ENCODE assay signal across 19 cellular contexts in genomic region chr12:21933656-21934055, GRCh38. TPM values are rescaled to one million over a fixed set of nuclear protein-coding genes. Genes with fewer than 3 reads are reported as not detected.
DNase-seq lines count a peak whose midpoint lies in the region; ATAC-seq and TF ChIP-seq lines count a peak whose summit lies in the region.
"Had no signal": no experiment of that assay in that cellular context is flagged by ENCODE, and none has a peak within 500 bp of the region (broad histone marks: within the 10 kb centered on the region; RNA-seq: fewer than 3 reads in every experiment).

No MANE protein-coding gene starts in this region.

- H3K27me3 ChIP-seq in ACC112 (ENCODE audit: insufficient read depth, low read length), result no peaks in the 10 kb centered on the region
- no peaks in the 10 kb centered on the region for H3K27me3 ChIP-seq in gastrocnemius medialis
- H3K27me3 ChIP-seq: BLaER1 treated with 17β-estradiol and CSF1 and Interleukin-3, amounts not matched to agents 10 nM and 100 nM had no signal

- no peak for TF ChIP-seq CTCF in HFFc6 (IDR thresholded peaks at IDR 0.05)
- no peak for TF ChIP-seq CTCF in gastrocnemius medialis (IDR thresholded peaks at IDR 0.05 in 4 of 5, conservative IDR thresholded peaks at IDR 0.05 in 1 of 5)
- no peak for TF ChIP-seq CTCF in mesothelial cell of epicardium (IDR thresholded peaks at IDR 0.05; ENCODE audit: unreplicated experiment)

- H3K4me1 Mint-ChIP-seq in HFFc6 (ENCODE audit: low read depth), result peaks cover 12% of the 10 kb centered on the region; the same call in 1 of the 2 replicates
- no peaks in the 10 kb centered on the region for H3K4me1 Mint-ChIP-seq in mesothelial cell of epicardium
- H3K4me1 Mint-ChIP-seq: B cell, IgD-negative memory B cell had no signal

- no peaks in the 10 kb centered on the region for H3K9me3 ChIP-seq in gastrocnemius medialis
- H3K9me3 ChIP-seq: BLaER1 treated with 17β-estradiol and CSF1 and Interleukin-3, amounts not matched to agents 10 nM and 100 nM had no signal

- H3K36me3 Mint-ChIP-seq in HFFc6 (ENCODE audit: low read depth) (peaks cover 4% of the 10 kb centered on the region; the same call in 1 of the 2 replicates), mesothelial cell of epicardium (no peaks in the 10 kb centered on the region)
- H3K36me3 Mint-ChIP-seq: CD8-positive, alpha-beta T cell; IgD-negative memory B cell had no signal

- H3K36me3 ChIP-seq in ACC112 (ENCODE audit: insufficient read depth, low read length) (no peaks in the 10 kb centered on the region), gastrocnemius medialis (peaks cover 0 to 59% of the 10 kb centered on the region in 2 donors)
- H3K36me3 ChIP-seq: BLaER1 treated with 17β-estradiol and CSF1 and Interleukin-3, amounts not matched to agents 10 nM and 100 nM had no signal

- peak overlapping the region; percentile 92 for H3K27ac ChIP-seq in ACC112 (ENCODE audit: low read depth, low read length)
- H3K27ac ChIP-seq in epithelial cell of prostate, result peak overlapping the region; percentile 54
- peak overlapping the region; percentile 1 to 27 (median 24) for H3K27ac ChIP-seq in gastrocnemius medialis
- H3K27ac ChIP-seq: BLaER1 treated with 17β-estradiol and CSF1 and Interleukin-3, amounts not matched to agents 10 nM and 100 nM had no signal

- DNase-seq in HFFc6 (no peak), epithelial cell of prostate (ENCODE audit: low read depth, low spot score) (no peak), gastrocnemius medialis (no peak), mesothelial cell of epicardium (ENCODE audit: low spot score in 2 of 2, unreplicated experiment in 2 of 2) (no peak), NCI-H82 (lab: John Stamatoyannopoulos, UW) (no peak)
- DNase-seq: 8988T; Calu3; CD8-positive, alpha-beta T cell; DMS79 treated with DMSO at 0.1 percent for 48 hours; GF-D8 had no signal

- H3K9me3 Mint-ChIP-seq in HFFc6 (no peaks in the 10 kb centered on the region; the same call in 1 of the 2 replicates), mesothelial cell of epicardium (peaks cover 5% of the 10 kb centered on the region)
- H3K9me3 Mint-ChIP-seq: CD8-positive, alpha-beta T cell had no signal

- intact Hi-C loops in gastrocnemius medialis (cut with DNase I; ENCODE audit: low total_unique reads), result no loop called here

- H3K4me1 ChIP-seq in ACC112 (ENCODE audit: control insufficient read depth, insufficient read depth, low read length, unreplicated experiment) (peaks cover 14% of the 10 kb centered on the region), gastrocnemius medialis (peaks cover 14 to 18% of the 10 kb centered on the region in 2 donors)
- H3K4me1 ChIP-seq: BLaER1 treated with 17β-estradiol and CSF1 and Interleukin-3, amounts not matched to agents 10 nM and 100 nM had no signal

- peak overlapping the region; percentile 51; the same call in 1 of the 2 replicates for H3K27ac Mint-ChIP-seq in HFFc6
- H3K27ac Mint-ChIP-seq in mesothelial cell of epicardium, result no peak overlapping the region
- H3K27ac Mint-ChIP-seq: B cell; CD8-positive, alpha-beta T cell; IgD-negative memory B cell had no signal

- H2AFZ ChIP-seq in ACC112 (ENCODE audit: low read length, unreplicated experiment), result peak overlapping the region; percentile 71

- TF ChIP-seq POLR2A in gastrocnemius medialis (IDR thresholded peaks at IDR 0.05), result no peak

- H3K4me3 ChIP-seq in ACC112 (ENCODE audit: low read depth, low read length), result peak overlapping the region; percentile 10; the same call in 1 of the 2 replicates
- H3K4me3 ChIP-seq in gastrocnemius medialis, result no peak overlapping the region
- H3K4me3 ChIP-seq: BLaER1 treated with 17β-estradiol and CSF1 and Interleukin-3, amounts not matched to agents 10 nM and 100 nM had no signal

- H3K79me2 ChIP-seq in ACC112 (ENCODE audit: control insufficient read depth, insufficient read depth, low read length, unreplicated experiment), result no peaks in the 10 kb centered on the region

- in situ Hi-C loops in gastrocnemius medialis (cut with MboI; ENCODE audit: low sequenced_read_pairs in 4 of 4), result no loop called here

- H3K4me3 Mint-ChIP-seq in HFFc6 (no peak overlapping the region), mesothelial cell of epicardium (no peak overlapping the region)
- H3K4me3 Mint-ChIP-seq: B cell; CD8-positive, alpha-beta T cell; IgD-negative memory B cell had no signal

- H3K27me3 Mint-ChIP-seq in HFFc6 (ENCODE audit: insufficient read depth), result no peaks in the 10 kb centered on the region
- peaks cover 54% of the 10 kb centered on the region for H3K27me3 Mint-ChIP-seq in mesothelial cell of epicardium (ENCODE audit: low read depth)

- no peak for ATAC-seq in gastrocnemius medialis
- no peak for ATAC-seq in GM21825 (IDR thresholded peaks at IDR 0.05; ENCODE audit: unreplicated experiment)
- ATAC-seq: CD8-positive, alpha-beta T cell; HCT116; HepG2 had no signal

RNA-seq across cellular contexts. Expression of gene ABCC9, which starts 7.6 kb away (rescaled TPM):
- total RNA-seq in HFFc6 (2021; fragmentation: NEBNext Ultra II Directional; extraction: Animal tissue kit (Norgen Biotek cat#: 25700)), result 1 to 10 TPM in 4 of 6 experiments, under 1 TPM in 2; 0.81 to 9.7 (median 8.2) TPM
- total RNA-seq in gastrocnemius medialis, result 100 to 1,000 TPM in 3 of 4 donors, 10 to 100 TPM in 1; 76.1 to 140 (median 118) TPM
- total RNA-seq in mesothelial cell of epicardium, result 1.00 to 1.6 TPM (median 1.4 TPM) in 3 replicates
- total RNA-seq: A673; B cell; Calu3; CD8-positive, alpha-beta T cell; H1; HepG2 had no signal

Comparison
In these comparisons a context has a peak if more than half of its experiments do, and no peak if none do; other contexts are left out.
1. H3K27ac ChIP-seq: peak in every context shown above with its lines; median percentile 92 in ACC112; 54 in epithelial cell of prostate; 24 in gastrocnemius medialis.
2. RNA of gene ABCC9, which starts 7.6 kb away (total RNA-seq): 76.1 to 140 TPM in gastrocnemius medialis; 0.81 to 9.7 TPM in HFFc6 and 1.00 to 1.6 TPM in mesothelial cell of epicardium; every median in the first group is over 4 times any median in the second.